In the genomic region with DNA sequence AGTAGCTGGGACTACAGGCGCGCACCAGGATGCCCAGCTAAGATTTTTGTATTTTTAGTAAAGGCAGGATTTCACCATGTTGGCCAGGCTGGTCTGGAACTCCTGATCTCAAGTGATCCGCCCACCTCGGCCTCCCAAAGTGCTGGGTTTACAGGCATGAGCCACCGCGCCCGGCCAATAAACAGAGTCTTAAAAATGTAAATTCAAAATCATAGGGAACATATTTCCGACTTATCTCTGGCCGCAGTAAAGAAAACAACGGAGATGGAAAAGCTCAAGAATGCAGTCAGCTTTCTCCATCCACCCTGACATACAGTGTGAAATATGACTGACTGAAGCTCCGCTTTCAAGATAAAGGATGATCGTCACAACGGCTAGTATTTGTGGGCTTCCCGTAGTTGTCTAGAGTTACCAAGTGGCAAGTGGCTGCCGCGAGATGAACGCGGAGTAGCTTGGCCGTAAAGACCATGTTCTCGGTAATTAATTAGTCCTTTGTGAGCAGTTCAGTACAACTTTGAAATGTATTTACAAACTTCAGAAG, we compare ENCODE assay signal across 25 cellular contexts.
"Had no signal": no experiment of that assay in that cellular context is flagged by ENCODE, and none has a peak within 500 bp of the region (broad histone marks: within the 10 kb centered on the region; RNA-seq: fewer than 3 reads in every experiment).

No MANE protein-coding gene starts in this region.

- H3K27me3 ChIP-seq: body of pancreas, esophagus muscularis mucosa, gastrocnemius medialis, stomach, tibial artery, upper lobe of right lung had no signal

- H3K4me3 ChIP-seq: body of pancreas, esophagus muscularis mucosa, gastrocnemius medialis, psoas muscle, upper lobe of right lung had no signal

- H3K27ac ChIP-seq: body of pancreas, esophagus muscularis mucosa, gastrocnemius medialis, parathyroid adenoma, psoas muscle, stomach, tibial artery, upper lobe of right lung had no signal

- H3K4me1 ChIP-seq: body of pancreas, esophagus muscularis mucosa, gastrocnemius medialis, parathyroid adenoma, psoas muscle, stomach, tibial artery, upper lobe of right lung had no signal

- DNase-seq: activated CD4-positive, alpha-beta memory T cell treated with anti-CD3 and anti-CD28 coated beads, Interleukin-2, amount 10 ng/mL, durations not matched to agents 7 days and 5 days; activated CD4-positive, alpha-beta T cell treated with anti-CD3 and anti-CD28 coated beads for 1 hour; activated CD4-positive, alpha-beta T cell treated with anti-CD3 and anti-CD28 coated beads, Interleukin-2, amount 10 ng/mL, durations not matched to agents 7 days and 5 days; activated T-cell treated with anti-CD3 and anti-CD28 coated beads, Interleukin-2, amount 50 U/mL, for 48 hours; aorta; body of pancreas; endodermal cell; gastrocnemius medialis; glutamatergic neuron; islet precursor cell; mammary epithelial cell; naive B cell; nucleus accumbens; psoas muscle; stimulated activated CD4-positive, alpha-beta T cell treated with anti-CD3 and anti-CD28 coated beads, Interleukin-15, amount 100 ng/mL, for 24 hours; stimulated activated CD4-positive, alpha-beta T cell treated with anti-CD3 and anti-CD28 coated beads, Interleukin-2, amount 100 ng/mL, for 24 hours; stimulated activated naive B cell treated with anti-CD40 and anti-IgM and Interleukin-4, amounts not matched to agents 10 μg/mL and 1 μg/mL and 100 μg/mL, for 72 hours; stomach; T-helper 17 cell; T1000; tibial artery; upper lobe of right lung had no signal

- H3K36me3 ChIP-seq: esophagus muscularis mucosa, gastrocnemius medialis, stomach, tibial artery, upper lobe of right lung had no signal

- ATAC-seq: body of pancreas; gastrocnemius medialis; psoas muscle; stimulated activated naive B cell treated with anti-CD40 and anti-IgM and Interleukin-4, amounts not matched to agents 10 μg/mL and 1 μg/mL and 100 μg/mL, for 72 hours; T-helper 17 cell; upper lobe of right lung; WTC11 had no signal

- H3K9ac ChIP-seq: parathyroid adenoma had no signal

- H2AFZ ChIP-seq: parathyroid adenoma had no signal

- H3K9me3 ChIP-seq: body of pancreas, esophagus muscularis mucosa, gastrocnemius medialis, psoas muscle, stomach, tibial artery, upper lobe of right lung had no signal
